17 cellular contexts compared by ENCODE assay signal in the genomic region with DNA sequence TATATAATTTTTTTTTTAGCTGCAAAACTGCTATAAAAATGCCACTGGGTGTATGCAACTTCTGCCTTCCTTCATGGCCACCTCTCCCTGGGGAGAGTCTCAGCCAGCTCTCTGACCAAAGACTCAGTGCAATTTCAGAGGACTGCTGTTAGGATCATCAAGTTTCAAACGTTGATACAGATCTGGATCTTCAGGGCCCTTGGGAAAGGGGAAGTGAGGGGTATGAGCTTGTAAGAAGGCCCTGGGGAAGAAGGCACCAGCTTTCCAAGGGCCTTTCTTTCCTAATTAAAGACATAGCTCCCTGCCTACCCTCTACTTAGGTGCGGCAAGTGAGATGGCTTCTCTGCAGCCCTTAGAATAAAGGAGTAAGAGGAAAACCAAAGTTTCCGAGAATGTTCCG.
"Had no signal": no experiment of that assay in that cellular context is flagged by ENCODE, and none has a peak within 500 bp of the region (broad histone marks: within the 10 kb centered on the region; RNA-seq: fewer than 3 reads in every experiment).

No MANE protein-coding gene starts in this region.

- DNase-seq: activated CD4-positive, alpha-beta memory T cell treated with anti-CD3 and anti-CD28 coated beads, Interleukin-2, amount 10 ng/mL, durations not matched to agents 7 days and 5 days; activated CD4-positive, alpha-beta T cell treated with anti-CD3 and anti-CD28 coated beads for 48 hours; activated CD4-positive, CD25-positive, alpha-beta regulatory T cell; activated naive CD4-positive, alpha-beta T cell treated with Interleukin-2 at 50 U/mL for 16 hours; activated T-cell treated with anti-CD3 and anti-CD28 coated beads, Interleukin-2, amount 50 U/mL, for 1 hour; body of pancreas; effector memory CD4-positive, alpha-beta T cell; esophagus squamous epithelium; immature natural killer cell; kidney glomerular epithelial cell; left ventricle myocardium inferior; transverse colon; uterus had no signal

- H3K9me3 Mint-ChIP-seq: activated CD4-positive, alpha-beta memory T cell treated with anti-CD3 and anti-CD28 coated beads, Interleukin-2, amount 10 ng/mL, durations not matched to agents 7 days and 5 days; activated T-helper 2 cell treated with anti-CD3 and anti-CD28 coated beads, Interferon-gamma antibody, Interleukin-2, Interleukin-4, amounts not matched to agents 10 μg/mL and 5 μg/mL and 100 μg/mL, durations not matched to agents 14 hours and 24 hours and 36 hours; immature natural killer cell; memory B cell; neural crest cell; stimulated activated naive CD8-positive, alpha-beta T cell treated with anti-CD3 and anti-CD28 coated beads, Interleukin-15, Interleukin-2, amounts not matched to agents 100 ng/mL and 50 ng/mL, for 24 hours had no signal

- H3K4me1 Mint-ChIP-seq: activated CD4-positive, alpha-beta memory T cell treated with anti-CD3 and anti-CD28 coated beads, Interleukin-2, amount 10 ng/mL, durations not matched to agents 7 days and 5 days; immature natural killer cell; memory B cell had no signal

- H3K27me3 Mint-ChIP-seq: activated CD4-positive, alpha-beta memory T cell treated with anti-CD3 and anti-CD28 coated beads, Interleukin-2, amount 10 ng/mL, durations not matched to agents 7 days and 5 days; stimulated activated naive CD8-positive, alpha-beta T cell treated with anti-CD3 and anti-CD28 coated beads, Interleukin-15, Interleukin-2, amounts not matched to agents 100 ng/mL and 50 ng/mL, for 24 hours had no signal

- H3K4me3 Mint-ChIP-seq: activated CD4-positive, alpha-beta memory T cell treated with anti-CD3 and anti-CD28 coated beads, Interleukin-2, amount 10 ng/mL, durations not matched to agents 7 days and 5 days; immature natural killer cell; memory B cell; neural crest cell; stimulated activated naive CD8-positive, alpha-beta T cell treated with anti-CD3 and anti-CD28 coated beads, Interleukin-15, Interleukin-2, amounts not matched to agents 100 ng/mL and 50 ng/mL, for 24 hours had no signal

- ATAC-seq: body of pancreas had no signal

- H3K27ac Mint-ChIP-seq: activated CD4-positive, alpha-beta memory T cell treated with anti-CD3 and anti-CD28 coated beads, Interleukin-2, amount 10 ng/mL, durations not matched to agents 7 days and 5 days; activated T-helper 2 cell treated with anti-CD3 and anti-CD28 coated beads, Interferon-gamma antibody, Interleukin-2, Interleukin-4, amounts not matched to agents 10 μg/mL and 5 μg/mL and 100 μg/mL, durations not matched to agents 14 hours and 24 hours and 36 hours; immature natural killer cell; memory B cell; stimulated activated naive CD8-positive, alpha-beta T cell treated with anti-CD3 and anti-CD28 coated beads, Interleukin-15, Interleukin-2, amounts not matched to agents 100 ng/mL and 50 ng/mL, for 24 hours had no signal

- H3K36me3 Mint-ChIP-seq: immature natural killer cell, memory B cell had no signal
